ENCODE assay signal across 11 cellular contexts in the genomic region with DNA sequence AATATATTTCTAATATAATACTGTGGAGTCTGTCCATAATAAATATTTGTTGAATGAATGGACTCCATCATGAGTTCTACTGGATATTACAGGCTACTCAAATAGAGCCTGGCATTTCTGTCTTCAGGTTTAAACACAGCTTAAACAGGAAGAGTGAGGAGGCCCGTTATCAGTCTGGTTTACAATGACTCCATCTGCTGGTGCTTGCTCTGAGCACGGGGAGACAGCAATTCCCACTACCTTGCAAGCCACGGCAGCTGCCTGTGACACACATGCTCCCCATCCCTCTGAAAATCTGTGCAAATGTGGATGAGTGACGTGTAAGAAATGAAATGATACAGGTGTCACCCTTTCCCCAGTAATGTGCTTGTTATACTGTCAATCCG.
DNase-seq lines count a peak whose midpoint lies in the region; ATAC-seq, FAIRE-seq and TF ChIP-seq lines count a peak whose summit lies in the region.
"Had no signal": no experiment of that assay in that cellular context is flagged by ENCODE, and none has a peak within 500 bp of the region (broad histone marks: within the 10 kb centered on the region; RNA-seq: fewer than 3 reads in every experiment).

No MANE protein-coding gene starts in this region.

- no peak overlapping the region for H3K9ac ChIP-seq in trophoblast cell (ENCODE audit: low read length)

- no peak overlapping the region for H3K27ac ChIP-seq in trophoblast cell (ENCODE audit: low read depth, low read length)
- H3K27ac ChIP-seq: SJCRH30 had no signal

- no peak overlapping the region for H2BK12ac ChIP-seq in trophoblast cell (ENCODE audit: low read length)

- H3K36me3 ChIP-seq in bronchial epithelial cell (ENCODE audit: control insufficient read depth, insufficient read depth, low read length) (no peaks in the 10 kb centered on the region), trophoblast cell (ENCODE audit: control insufficient read depth in 1 of 2, insufficient read depth in 2 of 2, low read length in 2 of 2) (peaks cover 2 to 3% of the 10 kb centered on the region in 2 experiments)
- H3K36me3 ChIP-seq: SJCRH30 had no signal

- no peak overlapping the region for H3K4ac ChIP-seq in trophoblast cell (ENCODE audit: low read depth, low read length)

- H3K27me3 ChIP-seq in bronchial epithelial cell (ENCODE audit: control insufficient read depth, insufficient read depth, low read length) (no peaks in the 10 kb centered on the region), trophoblast cell (ENCODE audit: insufficient read depth, low read length) (no peaks in the 10 kb centered on the region)
- H3K27me3 ChIP-seq: SJCRH30 had no signal

- H2BK5ac ChIP-seq in trophoblast cell (ENCODE audit: low read depth, low read length, poor library complexity): no peak overlapping the region

- no peak overlapping the region for H3K14ac ChIP-seq in trophoblast cell (ENCODE audit: low read length)

- H3K4me3 ChIP-seq in bronchial epithelial cell (ENCODE audit: low read depth, low read length) (no peak overlapping the region), trophoblast cell (ENCODE audit: low read depth, low read length) (no peak overlapping the region)
- H3K4me3 ChIP-seq: SJCRH30 had no signal

- H4K12ac ChIP-seq in trophoblast cell (ENCODE audit: low read depth, low read length): no peak overlapping the region

- H4K91ac ChIP-seq in trophoblast cell (ENCODE audit: low read depth, low read length): no peak overlapping the region

- ATAC-seq in left lobe of liver: peak; percentile 57
- no peak for ATAC-seq in GM19463 (IDR thresholded peaks at IDR 0.05; ENCODE audit: unreplicated experiment)

- no peak for TF ChIP-seq CTCF in bronchial epithelial cell (IDR thresholded peaks at IDR 0.05; ENCODE audit: insufficient read depth, low read length, severe bottlenecking)

- H4K8ac ChIP-seq in trophoblast cell (ENCODE audit: low read depth, low read length): no peak overlapping the region

- FAIRE-seq in bronchial epithelial cell (lab: Jason Lieb, UNC): no peak

- H3K18ac ChIP-seq in trophoblast cell (ENCODE audit: low read length): no peak overlapping the region

- H3K79me1 ChIP-seq in trophoblast cell (ENCODE audit: low read length): no peaks in the 10 kb centered on the region

- H3K79me2 ChIP-seq in trophoblast cell (ENCODE audit: control insufficient read depth, insufficient read depth, low read length, poor library complexity): no peaks in the 10 kb centered on the region

- H2AK5ac ChIP-seq in trophoblast cell (ENCODE audit: low read length): no peak overlapping the region

- H2AFZ ChIP-seq in trophoblast cell (ENCODE audit: insufficient read depth, low read length, poor library complexity): no peak overlapping the region

- peak; percentile 43 for DNase-seq in COLO829 (ENCODE audit: low spot score)
- peak; percentile 52 to 63 for DNase-seq in Kasumi-1 (lab: John Stamatoyannopoulos, UW)
- DNase-seq in bronchial epithelial cell (ENCODE audit: low read depth): peak; percentile 36
- DNase-seq in left lobe of liver (ENCODE audit: low spot score): no peak
- no peak for DNase-seq in activated gamma-delta T cell (lab: John Stamatoyannopoulos, UW)
- no peak for DNase-seq in trophoblast cell
- no peak for DNase-seq in stimulated activated CD4-positive, alpha-beta T cell treated with anti-CD3 and anti-CD28 coated beads, Interleukin-12 subunit alpha, Interleukin-12 subunit beta, amount 100 ng/mL, for 4 hours
- DNase-seq: activated effector memory CD4-positive, alpha-beta T cell treated with Interleukin-2 at 50 U/mL for 16 hours; stimulated activated naive CD8-positive, alpha-beta T cell treated with anti-CD3 and anti-CD28 coated beads, Interleukin-15, Interleukin-2, amounts not matched to agents 100 U/mL and 50 U/mL, for 24 hours had no signal

- H3K9me3 ChIP-seq in trophoblast cell (ENCODE audit: insufficient read depth, low read depth, low read length): no peaks in the 10 kb centered on the region

- no peaks in the 10 kb centered on the region for H3K4me1 ChIP-seq in trophoblast cell (ENCODE audit: control insufficient read depth in 1 of 2, insufficient read depth in 2 of 2, low read length in 2 of 2)
- H3K4me1 ChIP-seq: SJCRH30 had no signal

- WGBS in trophoblast cell (ENCODE audit: extremely low coverage, insufficient coverage, insufficient read length): no CpG with 5 or more reads among the region's 5 CpGs

- no peak overlapping the region for H3K4me2 ChIP-seq in trophoblast cell (ENCODE audit: low read length)

- no peak overlapping the region for H2BK120ac ChIP-seq in trophoblast cell (ENCODE audit: insufficient read depth, low read length, poor library complexity)

- no peak overlapping the region for H3K23ac ChIP-seq in trophoblast cell (ENCODE audit: low read length)

Comparison
In these comparisons a context has a peak if more than half of its experiments do, and no peak if none do; other contexts are left out.
1. DNase-seq: peak in COLO829 (single experiment), Kasumi-1 (2 of 2) and bronchial epithelial cell (single experiment); none in left lobe of liver (single experiment), activated gamma-delta T cell (single experiment), trophoblast cell (0 of 2) and stimulated activated CD4-positive, alpha-beta T cell treated with anti-CD3 and anti-CD28 coated beads, Interleukin-12 subunit alpha, Interleukin-12 subunit beta, amount 100 ng/mL, for 4 hours (single experiment).